7 cellular contexts compared by ENCODE assay signal in the genomic region with DNA sequence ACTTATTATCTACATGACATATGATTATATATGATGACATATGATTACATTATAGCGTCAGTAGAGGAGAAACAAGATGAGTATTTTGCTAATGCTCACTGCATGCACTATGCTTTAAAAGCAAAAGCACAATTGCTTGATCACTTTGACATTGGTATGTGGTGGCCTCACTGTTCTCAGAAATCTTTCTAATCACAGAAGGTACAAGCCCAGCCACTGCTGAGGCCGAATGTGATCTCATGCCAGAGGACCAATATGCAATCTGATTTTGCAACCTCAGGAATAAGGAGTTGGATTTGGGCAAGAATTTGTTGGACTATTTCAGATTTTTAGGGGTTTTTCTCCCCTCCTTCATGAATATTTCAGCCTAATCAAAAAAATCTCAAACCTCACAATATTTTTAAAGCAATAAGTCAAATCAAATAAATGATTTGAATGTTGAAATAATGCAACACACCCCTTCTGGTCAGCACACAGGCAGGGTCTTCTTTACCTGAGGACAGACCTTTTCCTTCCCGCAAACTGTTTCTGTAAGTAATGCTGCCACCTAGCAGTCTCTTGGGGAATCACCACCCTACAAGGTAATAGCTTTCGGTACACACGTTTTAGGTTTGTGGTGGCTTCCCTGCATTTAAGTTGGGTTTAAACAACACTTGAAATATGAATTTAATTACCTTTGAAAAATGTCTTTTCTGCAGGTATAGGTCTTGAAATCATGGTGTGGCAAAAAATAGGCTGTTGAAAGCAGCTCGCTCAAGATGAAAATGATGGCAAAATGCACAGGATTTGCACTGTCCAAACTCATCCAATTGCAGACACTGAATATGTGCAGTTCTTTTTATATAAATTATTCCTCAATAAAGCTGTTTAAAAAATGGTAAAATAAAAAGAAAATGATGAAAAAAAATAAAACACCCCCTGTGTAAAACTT. TPM values are rescaled to one million over a fixed set of nuclear protein-coding genes. Genes with fewer than 3 reads are reported as not detected.
DNase-seq lines count a peak whose midpoint lies in the region; ATAC-seq and TF ChIP-seq lines count a peak whose summit lies in the region.

No MANE protein-coding gene starts in this region.

- intact Hi-C loops in left ventricle myocardium inferior (cut with micrococcal nuclease): loop anchor here (5.0 kb wide), 1 partner anchor 218 kb away; no protein-coding TSS in a partner anchor

- H3K27ac ChIP-seq in left ventricle myocardium inferior (replicated peaks): no peak overlapping the region

- no peaks in the 10 kb centered on the region for H3K9me3 Mint-ChIP-seq in stimulated activated effector memory CD8-positive, alpha-beta T cell treated with anti-CD3 and anti-CD28 coated beads, Interleukin-12 subunit alpha, Interleukin-12 subunit beta, amount 100 ng/mL, for 72 hours

- H3K9me3 ChIP-seq in left ventricle myocardium inferior (replicated peaks): no peaks in the 10 kb centered on the region

- ATAC-seq in GM18868 (IDR thresholded peaks at IDR 0.05; ENCODE audit: unreplicated experiment) (peak; percentile 83), HG03025 (IDR thresholded peaks at IDR 0.05; ENCODE audit: low FRiP score, unreplicated experiment) (no peak)
- ATAC-seq in stimulated activated effector memory CD8-positive, alpha-beta T cell treated with anti-CD3 and anti-CD28 coated beads, Interleukin-12 subunit alpha, Interleukin-12 subunit beta, amount 100 ng/mL, for 72 hours: peak; percentile 58

- H3K36me3 ChIP-seq in left ventricle myocardium inferior: no peaks in the 10 kb centered on the region

- DNase-seq in D341Med (ENCODE audit: low spot score): peak; percentile 66
- peak; percentile 14 for DNase-seq in M059J (ENCODE audit: low read depth)
- peak; percentile 5 for DNase-seq in activated CD4-positive, alpha-beta T cell treated with anti-CD3 and anti-CD28 coated beads, Interleukin-2, amount 50 U/mL, for 1 hour
- no peak for DNase-seq in left ventricle myocardium inferior
- no peak for DNase-seq in stimulated activated effector memory CD8-positive, alpha-beta T cell treated with anti-CD3 and anti-CD28 coated beads, Interleukin-12 subunit alpha, Interleukin-12 subunit beta, amount 100 ng/mL, for 72 hours (ENCODE audit: low spot score in 2 of 2)

- no peak overlapping the region for H3K4me3 ChIP-seq in left ventricle myocardium inferior

- TF ChIP-seq CTCF in left ventricle myocardium inferior (IDR thresholded peaks at IDR 0.05; ENCODE audit: borderline replicate concordance): peak; percentile 84

- H3K4me1 ChIP-seq in left ventricle myocardium inferior: no peaks in the 10 kb centered on the region

- peaks cover 23% of the 10 kb centered on the region for H3K4me1 Mint-ChIP-seq in stimulated activated effector memory CD8-positive, alpha-beta T cell treated with anti-CD3 and anti-CD28 coated beads, Interleukin-12 subunit alpha, Interleukin-12 subunit beta, amount 100 ng/mL, for 72 hours

- no peak overlapping the region for H3K4me3 Mint-ChIP-seq in stimulated activated effector memory CD8-positive, alpha-beta T cell treated with anti-CD3 and anti-CD28 coated beads, Interleukin-12 subunit alpha, Interleukin-12 subunit beta, amount 100 ng/mL, for 72 hours

- H3K27me3 ChIP-seq in left ventricle myocardium inferior (ENCODE audit: low read depth): peaks cover 38% of the 10 kb centered on the region

- no peak overlapping the region for H3K27ac Mint-ChIP-seq in stimulated activated effector memory CD8-positive, alpha-beta T cell treated with anti-CD3 and anti-CD28 coated beads, Interleukin-12 subunit alpha, Interleukin-12 subunit beta, amount 100 ng/mL, for 72 hours

- H3K36me3 Mint-ChIP-seq in stimulated activated effector memory CD8-positive, alpha-beta T cell treated with anti-CD3 and anti-CD28 coated beads, Interleukin-12 subunit alpha, Interleukin-12 subunit beta, amount 100 ng/mL, for 72 hours: no peaks in the 10 kb centered on the region

RNA-seq across cellular contexts. Expression of a gene that starts 4.8 kb away (rescaled TPM):
- not detected in 2 replicates for total RNA-seq in M059J (2014; rRNA removed; shearing (Covaris generic))
- not detected for total RNA-seq in left ventricle myocardium inferior

Comparison
In these comparisons a context has a peak if more than half of its experiments do, and no peak if none do; other contexts are left out.
1. DNase-seq: peak in D341Med (single experiment), M059J (single experiment) and activated CD4-positive, alpha-beta T cell treated with anti-CD3 and anti-CD28 coated beads, Interleukin-2, amount 50 U/mL, for 1 hour (single experiment); none in left ventricle myocardium inferior (single experiment) and stimulated activated effector memory CD8-positive, alpha-beta T cell treated with anti-CD3 and anti-CD28 coated beads, Interleukin-12 subunit alpha, Interleukin-12 subunit beta, amount 100 ng/mL, for 72 hours (0 of 2).